ENCODE assay signal across 14 cellular contexts in genomic region chr14:54424479-54424901, GRCh38. TPM values are rescaled to one million over a fixed set of nuclear protein-coding genes. Genes with fewer than 3 reads are reported as not detected.
A peak's percentile ranks its signal among the peaks of the same experiment; 100 is the strongest.
DNase-seq lines count a peak whose midpoint lies in the region; ATAC-seq, FAIRE-seq and TF ChIP-seq lines count a peak whose summit lies in the region.
"Had no signal": no experiment of that assay in that cellular context is flagged by ENCODE, and none has a peak within 500 bp of the region (broad histone marks: within the 10 kb centered on the region; RNA-seq: fewer than 3 reads in every experiment).

No MANE protein-coding gene starts in this region.

- peak; percentile 81 for FAIRE-seq in urothelium cell line (lab: Jason Lieb, UNC)

- H3K36me3 Mint-ChIP-seq in stimulated activated naive CD8-positive, alpha-beta T cell treated with anti-CD3 and anti-CD28 coated beads, Interleukin-15, Interleukin-2, amounts not matched to agents 100 ng/mL and 50 ng/mL, for 24 hours (ENCODE audit: low read depth), result peaks cover 64% of the 10 kb centered on the region
- H3K36me3 Mint-ChIP-seq in WTC11, result peaks cover 34% of the 10 kb centered on the region
- H3K36me3 Mint-ChIP-seq in nephron progenitor cell (ENCODE audit: low read depth), result peaks cover 33% of the 10 kb centered on the region

- POLR2A ChIA-PET in WTC11 (lab: Charles Lee), result no interaction called here

- CTCF ChIA-PET in WTC11 (lab: Charles Lee), result interaction anchor here (2.6 kb wide), 1 partner anchor 58 kb away, joined by 14 read pairs; no protein-coding TSS in a partner anchor

- DNase-seq in DMS53 (lab: John Stamatoyannopoulos, UW), result peak; percentile 52
- DNase-seq in DMS53 treated with DMSO at 0.1 percent for 48 hours (lab: John Stamatoyannopoulos, UW; ENCODE audit: unreplicated experiment), result no peak
- no peak for DNase-seq in stimulated activated naive CD8-positive, alpha-beta T cell treated with anti-CD3 and anti-CD28 coated beads, Interleukin-15, amount 100 ng/mL, for 72 hours
- no peak for DNase-seq in WTC11 (ENCODE audit: low spot score)
- no peak for DNase-seq in urothelium cell line (ENCODE audit: low spot score)
- no peak for DNase-seq in AG08395 (ENCODE audit: low spot score)
- no peak for DNase-seq in nephron progenitor cell
- DNase-seq: H9, IMR-90, Kasumi-1, NCI-H1436, NCI-H526, PC-9 had no signal

- H3K4me3 Mint-ChIP-seq in stimulated activated naive CD8-positive, alpha-beta T cell treated with anti-CD3 and anti-CD28 coated beads, Interleukin-15, Interleukin-2, amounts not matched to agents 100 ng/mL and 50 ng/mL, for 24 hours, result no peak overlapping the region
- H3K4me3 Mint-ChIP-seq in stimulated activated naive CD8-positive, alpha-beta T cell treated with anti-CD3 and anti-CD28 coated beads, Interleukin-15, amount 100 ng/mL, for 72 hours, result no peak overlapping the region
- H3K4me3 Mint-ChIP-seq in WTC11 (no peak overlapping the region), nephron progenitor cell (no peak overlapping the region)
- H3K4me3 Mint-ChIP-seq: H9 had no signal

- no peaks in the 10 kb centered on the region for H3K27me3 Mint-ChIP-seq in stimulated activated naive CD8-positive, alpha-beta T cell treated with anti-CD3 and anti-CD28 coated beads, Interleukin-15, Interleukin-2, amounts not matched to agents 100 ng/mL and 50 ng/mL, for 24 hours
- H3K27me3 Mint-ChIP-seq in stimulated activated naive CD8-positive, alpha-beta T cell treated with anti-CD3 and anti-CD28 coated beads, Interleukin-15, amount 100 ng/mL, for 72 hours, result no peaks in the 10 kb centered on the region
- H3K27me3 Mint-ChIP-seq in WTC11 (ENCODE audit: low read depth), result no peaks in the 10 kb centered on the region; the same call in 1 of the 2 replicates
- no peaks in the 10 kb centered on the region for H3K27me3 Mint-ChIP-seq in nephron progenitor cell (ENCODE audit: low read depth, poor library complexity)

- H3K9me3 Mint-ChIP-seq in stimulated activated naive CD8-positive, alpha-beta T cell treated with anti-CD3 and anti-CD28 coated beads, Interleukin-15, Interleukin-2, amounts not matched to agents 100 ng/mL and 50 ng/mL, for 24 hours, result no peaks in the 10 kb centered on the region
- H3K9me3 Mint-ChIP-seq in stimulated activated naive CD8-positive, alpha-beta T cell treated with anti-CD3 and anti-CD28 coated beads, Interleukin-15, amount 100 ng/mL, for 72 hours, result no peaks in the 10 kb centered on the region
- no peaks in the 10 kb centered on the region for H3K9me3 Mint-ChIP-seq in WTC11
- H3K9me3 Mint-ChIP-seq in nephron progenitor cell, result no peaks in the 10 kb centered on the region
- H3K9me3 Mint-ChIP-seq: H9 had no signal

- peaks cover 34% of the 10 kb centered on the region for H3K4me1 Mint-ChIP-seq in stimulated activated naive CD8-positive, alpha-beta T cell treated with anti-CD3 and anti-CD28 coated beads, Interleukin-15, Interleukin-2, amounts not matched to agents 100 ng/mL and 50 ng/mL, for 24 hours (ENCODE audit: low read depth)
- H3K4me1 Mint-ChIP-seq in stimulated activated naive CD8-positive, alpha-beta T cell treated with anti-CD3 and anti-CD28 coated beads, Interleukin-15, amount 100 ng/mL, for 72 hours, result peaks cover 23% of the 10 kb centered on the region
- H3K4me1 Mint-ChIP-seq in WTC11, result peaks cover 5% of the 10 kb centered on the region
- no peaks in the 10 kb centered on the region for H3K4me1 Mint-ChIP-seq in nephron progenitor cell

- ATAC-seq in stimulated activated naive CD8-positive, alpha-beta T cell treated with anti-CD3 and anti-CD28 coated beads, Interleukin-15, amount 100 ng/mL, for 72 hours, result no peak
- no peak for ATAC-seq in WTC11

- TF ChIP-seq CTCF in WTC11 (IDR thresholded peaks at IDR 0.05) (no peak), nephron progenitor cell (IDR thresholded peaks at IDR 0.05) (no peak)

- peak overlapping the region; percentile 17 for H3K27ac Mint-ChIP-seq in stimulated activated naive CD8-positive, alpha-beta T cell treated with anti-CD3 and anti-CD28 coated beads, Interleukin-15, Interleukin-2, amounts not matched to agents 100 ng/mL and 50 ng/mL, for 24 hours
- peak overlapping the region in 1 of 2 donors; percentile 81 for H3K27ac Mint-ChIP-seq in stimulated activated naive CD8-positive, alpha-beta T cell treated with anti-CD3 and anti-CD28 coated beads, Interleukin-15, amount 100 ng/mL, for 72 hours
- H3K27ac Mint-ChIP-seq in WTC11, result no peak overlapping the region
- H3K27ac Mint-ChIP-seq in nephron progenitor cell, result no peak overlapping the region

TF ChIP-seq in WTC11, 78 proteins besides CTCF, POLR2A, EP300 and RAD21:
- TF ChIP-seq, protein P1, sequence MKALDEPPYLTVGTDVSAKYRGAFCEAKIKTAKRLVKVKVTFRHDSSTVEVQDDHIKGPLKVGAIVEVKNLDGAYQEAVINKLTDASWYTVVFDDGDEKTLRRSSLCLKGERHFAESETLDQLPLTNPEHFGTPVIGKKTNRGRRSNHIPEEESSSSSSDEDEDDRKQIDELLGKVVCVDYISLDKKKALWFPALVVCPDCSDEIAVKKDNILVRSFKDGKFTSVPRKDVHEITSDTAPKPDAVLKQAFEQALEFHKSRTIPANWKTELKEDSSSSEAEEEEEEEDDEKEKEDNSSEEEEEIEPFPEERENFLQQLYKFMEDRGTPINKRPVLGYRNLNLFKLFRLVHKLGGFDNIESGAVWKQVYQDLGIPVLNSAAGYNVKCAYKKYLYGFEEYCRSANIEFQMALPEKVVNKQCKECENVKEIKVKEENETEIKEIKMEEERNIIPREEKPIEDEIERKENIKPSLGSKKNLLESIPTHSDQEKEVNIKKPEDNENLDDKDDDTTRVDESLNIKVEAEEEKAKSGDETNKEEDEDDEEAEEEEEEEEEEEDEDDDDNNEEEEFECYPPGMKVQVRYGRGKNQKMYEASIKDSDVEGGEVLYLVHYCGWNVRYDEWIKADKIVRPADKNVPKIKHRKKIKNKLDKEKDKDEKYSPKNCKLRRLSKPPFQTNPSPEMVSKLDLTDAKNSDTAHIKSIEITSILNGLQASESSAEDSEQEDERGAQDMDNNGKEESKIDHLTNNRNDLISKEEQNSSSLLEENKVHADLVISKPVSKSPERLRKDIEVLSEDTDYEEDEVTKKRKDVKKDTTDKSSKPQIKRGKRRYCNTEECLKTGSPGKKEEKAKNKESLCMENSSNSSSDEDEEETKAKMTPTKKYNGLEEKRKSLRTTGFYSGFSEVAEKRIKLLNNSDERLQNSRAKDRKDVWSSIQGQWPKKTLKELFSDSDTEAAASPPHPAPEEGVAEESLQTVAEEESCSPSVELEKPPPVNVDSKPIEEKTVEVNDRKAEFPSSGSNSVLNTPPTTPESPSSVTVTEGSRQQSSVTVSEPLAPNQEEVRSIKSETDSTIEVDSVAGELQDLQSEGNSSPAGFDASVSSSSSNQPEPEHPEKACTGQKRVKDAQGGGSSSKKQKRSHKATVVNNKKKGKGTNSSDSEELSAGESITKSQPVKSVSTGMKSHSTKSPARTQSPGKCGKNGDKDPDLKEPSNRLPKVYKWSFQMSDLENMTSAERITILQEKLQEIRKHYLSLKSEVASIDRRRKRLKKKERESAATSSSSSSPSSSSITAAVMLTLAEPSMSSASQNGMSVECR (CRISPR knock-in tag; IDR thresholded peaks at IDR 0.05; ENCODE audit: borderline replicate concordance), result no peak
- TF ChIP-seq GABPB1 (CRISPR knock-in tag; IDR thresholded peaks at IDR 0.05), result 0 out of 2 replicates have a peak, but pooled peaks have one; percentile 11

RNA-seq across cellular contexts. Expression of gene CNIH1, which starts 16.7 kb away (rescaled TPM):
- 80.7 to 93.9 TPM (median 90.8 TPM) in 3 replicates for total RNA-seq in WTC11 (2021)

RNA-seq across cellular contexts. Expression of gene CDKN3, which starts 27.7 kb away (rescaled TPM):
- total RNA-seq in WTC11 (2021), result 55.4 to 62.0 TPM (median 57.0 TPM) in 3 replicates
